In the genomic region with DNA sequence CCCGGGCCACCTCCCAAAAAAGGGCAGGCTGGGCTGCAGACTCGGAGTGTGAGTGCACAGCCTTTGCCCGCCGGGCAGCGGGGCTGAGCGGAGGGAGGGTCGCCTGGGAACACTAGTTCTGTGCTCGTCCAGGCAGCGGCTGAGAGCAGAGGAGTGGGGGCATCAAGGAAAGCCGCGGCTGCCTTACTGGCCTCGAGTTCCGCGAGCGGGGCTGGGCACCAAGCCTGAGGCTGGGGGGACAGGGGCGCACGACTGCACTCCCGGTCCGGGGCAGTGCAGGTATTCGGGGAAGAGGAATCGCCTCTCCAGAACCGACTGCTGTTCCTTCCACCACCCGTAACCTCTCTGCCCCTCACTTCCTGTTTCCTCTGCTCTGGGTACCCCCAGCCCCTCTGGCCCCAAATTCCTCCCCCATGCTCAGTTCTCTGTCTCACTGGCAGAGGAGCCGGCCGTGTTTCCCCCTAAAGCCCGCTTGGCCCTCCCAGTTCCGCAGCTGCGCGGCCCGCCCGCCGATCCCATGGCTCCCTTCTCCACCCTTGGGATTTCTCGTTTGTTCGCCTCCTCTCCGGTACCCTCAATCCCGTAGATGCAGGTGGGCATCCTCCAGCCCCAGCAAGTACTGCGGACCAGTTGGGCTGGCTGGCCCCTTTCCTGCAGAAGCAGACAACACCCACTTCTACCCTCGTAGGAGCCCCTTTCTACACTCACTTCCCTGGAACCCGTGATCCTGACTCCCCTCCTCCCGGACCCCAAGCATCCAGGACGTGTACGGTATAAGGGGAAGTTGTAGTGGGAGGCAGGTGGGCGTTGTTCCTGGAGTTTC, we compare ENCODE assay signal across 8 cellular contexts. TPM values are rescaled to one million over a fixed set of nuclear protein-coding genes. Genes with fewer than 3 reads are reported as not detected.
DNase-seq lines count a peak whose midpoint lies in the region; ATAC-seq, FAIRE-seq and TF ChIP-seq lines count a peak whose summit lies in the region.

No MANE protein-coding gene starts in this region.

- H4K20me1 ChIP-seq in H1 (replicated peaks in 1 of 2; ENCODE audit: control insufficient read depth in 1 of 2, insufficient read depth in 2 of 2, low read length in 2 of 2) = peaks cover 2 to 16% of the 10 kb centered on the region in 2 experiments

- H3K4me3 ChIP-seq in H1 (ENCODE audit: extremely low read depth in 1 of 4, insufficient read depth in 2 of 4, low read depth in 3 of 4, low read length in 4 of 4) = peak overlapping the region; percentile 50 to 72 (median 66)

- peak; percentile 67 for DNase-seq in GM03348 (ENCODE audit: low spot score)
- peak; percentile 20 to 34 for DNase-seq in NOMO-1 (lab: John Stamatoyannopoulos, UW; ENCODE audit: unreplicated experiment in 2 of 2)
- peak in 1 of 2 experiments; percentile 79 for DNase-seq in H1 (ENCODE audit: low read depth in 1 of 2, low spot score in 2 of 2)
- peak; percentile 19 for DNase-seq in midbrain (lab: John Stamatoyannopoulos, UW)
- DNase-seq in NCI-H1930 (lab: John Stamatoyannopoulos, UW) = no peak

- H2AFZ ChIP-seq in H1 (ENCODE audit: low read length) = no peak overlapping the region; the same call in 1 of the 2 replicates

- H3K9ac ChIP-seq in H1 (replicated peaks in 1 of 4; ENCODE audit: extremely low read depth in 1 of 4, low read depth in 3 of 4, low read length in 3 of 4) = peak overlapping the region in 3 of 4 experiments; percentile 10 to 66 (median 13); a peak in 3 of 7 replicates

- WGBS in H1 (ENCODE audit: extremely low coverage in 1 of 2, insufficient coverage in 1 of 2, insufficient read length in 1 of 2, insufficient replicate concordance in 2 of 2, low coverage in 1 of 2, low lambda C conversion rate in 2 of 2, missing lambda C conversion rate in 1 of 2), 2 experiments = 4% methylated on average over 40 of the region's 43 CpGs; no CpG with 5 or more reads in 1 of the 2 experiments

- H2BK5ac ChIP-seq in H1 (ENCODE audit: low read depth, low read length) = no peak overlapping the region

- H3K4me1 ChIP-seq in H1 (replicated peaks in 1 of 4; ENCODE audit: control insufficient read depth in 3 of 4, insufficient read depth in 4 of 4, low read length in 3 of 4) = peaks cover 0 to 13% (median 4%) of the 10 kb centered on the region in 4 experiments; a peak in 6 of 7 replicates

- no peak overlapping the region for H2BK12ac ChIP-seq in H1 (ENCODE audit: low read depth, low read length)

- H3K4ac ChIP-seq in H1 (replicated peaks; ENCODE audit: insufficient read length, low read depth, low read length) = no peak overlapping the region

- H3K36me3 ChIP-seq in H1 (ENCODE audit: control insufficient read depth in 2 of 4, insufficient read depth in 4 of 4, low read length in 3 of 4) = peaks cover 2 to 7% (median 4%) of the 10 kb centered on the region in 4 experiments; a peak in 3 of 8 replicates

- no peak overlapping the region for H3K27ac ChIP-seq in H1 (ENCODE audit: low read depth, low read length)

- peaks cover 32 to 71% (median 67%) of the 10 kb centered on the region in 4 experiments for H3K27me3 ChIP-seq in H1 (replicated peaks in 1 of 4; ENCODE audit: control insufficient read depth in 3 of 4, extremely low read depth in 1 of 4, insufficient read depth in 3 of 4, low read length in 3 of 4)

- peak overlapping the region; percentile 83 to 95 for H3K4me2 ChIP-seq in H1 (ENCODE audit: insufficient read depth in 1 of 2, low read depth in 2 of 2, low read length in 2 of 2)

- no peak for FAIRE-seq in H1 (lab: Jason Lieb, UNC)

- H2BK120ac ChIP-seq in H1 (replicated peaks; ENCODE audit: low read depth, low read length) = no peak overlapping the region

- no peak overlapping the region for H2AK5ac ChIP-seq in H1 (ENCODE audit: low read depth, low read length)

- no peak overlapping the region for H3K56ac ChIP-seq in H1 (replicated peaks; ENCODE audit: insufficient read length, low read depth, low read length)

- ATAC-seq in GM21825 (IDR thresholded peaks at IDR 0.05; ENCODE audit: unreplicated experiment) (no peak), HG02870 (IDR thresholded peaks at IDR 0.05; ENCODE audit: unreplicated experiment) (no peak), HG02678 (IDR thresholded peaks at IDR 0.05; ENCODE audit: unreplicated experiment) (no peak)

- H4K5ac ChIP-seq in H1 (ENCODE audit: insufficient read length, low read depth, low read length) = no peak overlapping the region

- no peak for TF ChIP-seq CTCF in H1 (IDR thresholded peaks at IDR 0.05; ENCODE audit: control extremely low read depth in 1 of 3, insufficient read depth in 1 of 3, low read depth in 1 of 3, low read length in 3 of 3)

- H3K23ac ChIP-seq in H1 (ENCODE audit: insufficient read length) = no peak overlapping the region

- H3K18ac ChIP-seq in H1 (ENCODE audit: extremely low read depth, low read length) = peak overlapping the region; percentile 89; the same call in 1 of the 2 replicates

- no peaks in the 10 kb centered on the region for H3K79me2 ChIP-seq in H1 (ENCODE audit: control insufficient read depth in 1 of 2, insufficient read depth in 2 of 2, low read length in 2 of 2)

- peaks cover 14% of the 10 kb centered on the region; the same call in 1 of the 2 replicates for H3K23me2 ChIP-seq in H1 (ENCODE audit: low read depth, low read length)

- no peak overlapping the region for H4K8ac ChIP-seq in H1 (ENCODE audit: extremely low read depth, insufficient read depth, low read length)

- TF ChIP-seq EP300 in H1 (IDR thresholded peaks at IDR 0.05; ENCODE audit: borderline replicate concordance in 1 of 2, low read depth in 2 of 2, low read length in 2 of 2) = no peak

- TF ChIP-seq RAD21 in H1 (IDR thresholded peaks at IDR 0.05 in 1 of 2, conservative IDR thresholded peaks at IDR 0.05 in 1 of 2; ENCODE audit: low read depth in 2 of 2, low read length in 2 of 2) = no peak

- H3K79me1 ChIP-seq in H1 (ENCODE audit: low read depth, low read length) = no peaks in the 10 kb centered on the region; the same call in 1 of the 2 replicates

- CTCF ChIA-PET in H1 (lab: Charles Lee; ENCODE audit: partially characterized antibody) = interaction anchor here (0.5 to 6.3 kb wide), 3 partner anchors 35 to 369 kb away, joined by 3 to 60 read pairs (median 3); no protein-coding TSS in a partner anchor

- no peaks in the 10 kb centered on the region for H3K9me3 ChIP-seq in H1 (ENCODE audit: insufficient read depth in 2 of 2, low read depth in 1 of 2, low read length in 1 of 2)

- POLR2A ChIA-PET in H1 (lab: Charles Lee; ENCODE audit: partially characterized antibody) = interaction anchor here (0.8 to 2.3 kb wide), 7 partner anchors 9 to 242 kb away, joined by 3 to 13 read pairs (median 5); a partner anchor contains a TSS

- no peak overlapping the region for H3K14ac ChIP-seq in H1 (ENCODE audit: insufficient read length)

- peak overlapping the region; percentile 97; the same call in 1 of the 2 replicates for H2BK15ac ChIP-seq in H1 (ENCODE audit: low read length)

- H2BK20ac ChIP-seq in H1 (ENCODE audit: low read length) = no peak overlapping the region

- no peak overlapping the region for H4K91ac ChIP-seq in H1 (replicated peaks; ENCODE audit: insufficient read length, low read length)

- TF ChIP-seq POLR2A in H1 (IDR thresholded peaks at IDR 0.05; ENCODE audit: control extremely low read depth in 1 of 2, low read depth in 2 of 2, low read length in 2 of 2) = peak in 1 of 2 experiments; percentile 62; a peak in 1 of 3 replicates

RNA-seq across cellular contexts. Expression of a gene that starts 5.1 kb away (rescaled TPM):
- 26.0 and 27.4 TPM in 2 replicates for total RNA-seq in H1 (2021; fragmentation: NEBNext Ultra II Directional; extraction: Animal tissue kit (Norgen Biotek cat#: 25700))
- polyA plus RNA-seq in H1 (2011; rRNA removed) = 16.4 and 26.0 TPM in 2 replicates
- polyA plus RNA-seq in H1 (2011; cell fraction: cytosol; rRNA removed) = 21.6 TPM
- polyA plus RNA-seq in H1 (2011; cell fraction: nucleus; rRNA removed) = 47.7 TPM
- polyA plus RNA-seq in H1 (2012, experiment 1 of 2) = 28.0 to 35.2 TPM (median 32.1 TPM) in 4 replicates
- 17.7 TPM for polyA plus RNA-seq in H1 (2012, experiment 2 of 2)
- polyA plus RNA-seq in H1 (2013, experiment 1 of 2) = 20.9 TPM
- polyA plus RNA-seq in H1 (2013, experiment 2 of 2) = 20.0 TPM
- 12.0 and 14.3 TPM in 2 replicates for polyA minus RNA-seq in H1 (2011; rRNA and poly(A)+ RNA removed)
- polyA minus RNA-seq in H1 (2011; cell fraction: cytosol; rRNA and poly(A)+ RNA removed) = 9.2 TPM
- polyA minus RNA-seq in H1 (2011; cell fraction: nucleus; rRNA and poly(A)+ RNA removed) = 6.3 TPM

RNA-seq across cellular contexts. Expression of a gene that starts 8.9 kb away (rescaled TPM):
- total RNA-seq in H1 (2021; fragmentation: NEBNext Ultra II Directional; extraction: Animal tissue kit (Norgen Biotek cat#: 25700)) = 3.3 and 3.6 TPM in 2 replicates
- polyA plus RNA-seq in H1 (2011; rRNA removed) = 17.1 and 22.0 TPM in 2 replicates
- polyA plus RNA-seq in H1 (2011; cell fraction: cytosol; rRNA removed) = 19.1 TPM
- 14.9 TPM for polyA plus RNA-seq in H1 (2011; cell fraction: nucleus; rRNA removed)
- polyA plus RNA-seq in H1 (2012, experiment 1 of 2) = 5.5 to 9.2 TPM (median 7.1 TPM) in 4 replicates
- polyA plus RNA-seq in H1 (2012, experiment 2 of 2) = 10.3 TPM
- polyA plus RNA-seq in H1 (2013, experiment 1 of 2) = 4.2 TPM
- polyA plus RNA-seq in H1 (2013, experiment 2 of 2) = 4.5 TPM
- 4.1 and 4.2 TPM in 2 replicates for polyA minus RNA-seq in H1 (2011; rRNA and poly(A)+ RNA removed)
- 4.0 TPM for polyA minus RNA-seq in H1 (2011; cell fraction: cytosol; rRNA and poly(A)+ RNA removed)
- polyA minus RNA-seq in H1 (2011; cell fraction: nucleus; rRNA and poly(A)+ RNA removed) = 4.2 TPM

RNA-seq across cellular contexts. Expression of a gene that starts 12.7 kb away (rescaled TPM):
- 120 and 123 TPM in 2 replicates for total RNA-seq in H1 (2021; fragmentation: NEBNext Ultra II Directional; extraction: Animal tissue kit (Norgen Biotek cat#: 25700))
- 63.3 and 70.2 TPM in 2 replicates for polyA plus RNA-seq in H1 (2011; rRNA removed)
- polyA plus RNA-seq in H1 (2011; cell fraction: cytosol; rRNA removed) = 82.9 TPM
- 75.8 TPM for polyA plus RNA-seq in H1 (2011; cell fraction: nucleus; rRNA removed)
- 144 to 176 TPM (median 153 TPM) in 4 replicates for polyA plus RNA-seq in H1 (2012, experiment 1 of 2)
- polyA plus RNA-seq in H1 (2012, experiment 2 of 2) = 57.8 TPM
- 66.7 TPM for polyA plus RNA-seq in H1 (2013, experiment 1 of 2)
- 81.1 TPM for polyA plus RNA-seq in H1 (2013, experiment 2 of 2)
- 86.6 and 90.3 TPM in 2 replicates for polyA minus RNA-seq in H1 (2011; rRNA and poly(A)+ RNA removed)
- polyA minus RNA-seq in H1 (2011; cell fraction: cytosol; rRNA and poly(A)+ RNA removed) = 34.1 TPM
- polyA minus RNA-seq in H1 (2011; cell fraction: nucleus; rRNA and poly(A)+ RNA removed) = 29.8 TPM

RNA-seq across cellular contexts. Expression of a gene that starts 12.9 kb away (rescaled TPM):
- total RNA-seq in H1 (2021; fragmentation: NEBNext Ultra II Directional; extraction: Animal tissue kit (Norgen Biotek cat#: 25700)) = 17.8 and 18.1 TPM in 2 replicates
- polyA plus RNA-seq in H1 (2011; rRNA removed) = 13.0 and 13.9 TPM in 2 replicates
- polyA plus RNA-seq in H1 (2011; cell fraction: cytosol; rRNA removed) = 16.9 TPM
- polyA plus RNA-seq in H1 (2011; cell fraction: nucleus; rRNA removed) = 66.2 TPM
- 19.8 to 22.9 TPM (median 20.3 TPM) in 4 replicates for polyA plus RNA-seq in H1 (2012, experiment 1 of 2)
- 16.5 TPM for polyA plus RNA-seq in H1 (2012, experiment 2 of 2)
- 10.0 TPM for polyA plus RNA-seq in H1 (2013, experiment 1 of 2)
- 8.4 TPM for polyA plus RNA-seq in H1 (2013, experiment 2 of 2)
- polyA minus RNA-seq in H1 (2011; rRNA and poly(A)+ RNA removed) = 21.1 and 23.4 TPM in 2 replicates
- polyA minus RNA-seq in H1 (2011; cell fraction: cytosol; rRNA and poly(A)+ RNA removed) = 12.0 TPM
- polyA minus RNA-seq in H1 (2011; cell fraction: nucleus; rRNA and poly(A)+ RNA removed) = 18.4 TPM

RNA-seq across cellular contexts. Expression of a gene that starts 21.1 kb away (rescaled TPM):
- total RNA-seq in H1 (2021; fragmentation: NEBNext Ultra II Directional; extraction: Animal tissue kit (Norgen Biotek cat#: 25700)) = 2.8 and 3.5 TPM in 2 replicates
- polyA plus RNA-seq in H1 (2011; rRNA removed) = 3.8 and 4.7 TPM in 2 replicates
- 3.6 TPM for polyA plus RNA-seq in H1 (2011; cell fraction: cytosol; rRNA removed)
- polyA plus RNA-seq in H1 (2011; cell fraction: nucleus; rRNA removed) = 35.4 TPM
- polyA plus RNA-seq in H1 (2012, experiment 1 of 2) = 3.6 to 5.4 TPM (median 4.7 TPM) in 4 replicates
- polyA plus RNA-seq in H1 (2012, experiment 2 of 2) = 2.6 TPM
- 3.4 TPM for polyA plus RNA-seq in H1 (2013, experiment 1 of 2)
- 3.2 TPM for polyA plus RNA-seq in H1 (2013, experiment 2 of 2)
- polyA minus RNA-seq in H1 (2011; rRNA and poly(A)+ RNA removed) = 1.8 and 2.2 TPM in 2 replicates
- polyA minus RNA-seq in H1 (2011; cell fraction: cytosol; rRNA and poly(A)+ RNA removed) = 0.59 TPM
- polyA minus RNA-seq in H1 (2011; cell fraction: nucleus; rRNA and poly(A)+ RNA removed) = 3.3 TPM

Comparison
In these comparisons a context has a peak if more than half of its experiments do, and no peak if none do; other contexts are left out.
1. DNase-seq: peak in GM03348 (single experiment), NOMO-1 (2 of 2) and midbrain (single experiment); none in NCI-H1930 (0 of 2).